25 cellular contexts compared by ENCODE assay signal in genomic region chr14:20907214-20907613, GRCh38. TPM values are rescaled to one million over a fixed set of nuclear protein-coding genes. Genes with fewer than 3 reads are reported as not detected.
"Had no signal": no experiment of that assay in that cellular context is flagged by ENCODE, and none has a peak within 500 bp of the region (broad histone marks: within the 10 kb centered on the region; RNA-seq: fewer than 3 reads in every experiment).

No MANE protein-coding gene starts in this region.

- H3K9me3 ChIP-seq: SJSA1 had no signal

- H3K4me3 ChIP-seq: SJSA1, SK-N-MC had no signal

- H3K27ac ChIP-seq: RWPE1, SJSA1, SK-N-MC had no signal

- H3K4me1 ChIP-seq: SJSA1 had no signal

- H3K36me3 ChIP-seq: SJSA1 had no signal

- DNase-seq: KBM-7, MV-4-11, NCI-H1048, NCI-H1105, NCI-H1417, NCI-H187, NCI-H2029, NCI-H2081 treated with DMSO at 0.1 percent for 48 hours, NCI-H2171, NCI-H226, NCI-H446, NCI-H510A, NCI-H524 treated with DMSO at 0.1 percent for 48 hours, NCI-H69, NCI-H774, SHP77 treated with DMSO at 0.1 percent for 48 hours, SW 1271 had no signal

- H3K27me3 ChIP-seq: SJSA1 had no signal

- ATAC-seq: Panc1, Right ventricle myocardium inferior had no signal

RNA-seq across cellular contexts. Expression of gene RNASE3, which starts 16.0 kb away (rescaled TPM):
- total RNA-seq: HT-29, LHCN-M2, MCF 10A, Right ventricle myocardium inferior, SJSA1 had no signal

RNA-seq across cellular contexts. Expression of gene RNASE2, which starts 48.1 kb away (rescaled TPM):
- total RNA-seq: HT-29, LHCN-M2, MCF 10A, SJSA1 had no signal
